8 cellular contexts compared by ENCODE assay signal in the genomic region with DNA sequence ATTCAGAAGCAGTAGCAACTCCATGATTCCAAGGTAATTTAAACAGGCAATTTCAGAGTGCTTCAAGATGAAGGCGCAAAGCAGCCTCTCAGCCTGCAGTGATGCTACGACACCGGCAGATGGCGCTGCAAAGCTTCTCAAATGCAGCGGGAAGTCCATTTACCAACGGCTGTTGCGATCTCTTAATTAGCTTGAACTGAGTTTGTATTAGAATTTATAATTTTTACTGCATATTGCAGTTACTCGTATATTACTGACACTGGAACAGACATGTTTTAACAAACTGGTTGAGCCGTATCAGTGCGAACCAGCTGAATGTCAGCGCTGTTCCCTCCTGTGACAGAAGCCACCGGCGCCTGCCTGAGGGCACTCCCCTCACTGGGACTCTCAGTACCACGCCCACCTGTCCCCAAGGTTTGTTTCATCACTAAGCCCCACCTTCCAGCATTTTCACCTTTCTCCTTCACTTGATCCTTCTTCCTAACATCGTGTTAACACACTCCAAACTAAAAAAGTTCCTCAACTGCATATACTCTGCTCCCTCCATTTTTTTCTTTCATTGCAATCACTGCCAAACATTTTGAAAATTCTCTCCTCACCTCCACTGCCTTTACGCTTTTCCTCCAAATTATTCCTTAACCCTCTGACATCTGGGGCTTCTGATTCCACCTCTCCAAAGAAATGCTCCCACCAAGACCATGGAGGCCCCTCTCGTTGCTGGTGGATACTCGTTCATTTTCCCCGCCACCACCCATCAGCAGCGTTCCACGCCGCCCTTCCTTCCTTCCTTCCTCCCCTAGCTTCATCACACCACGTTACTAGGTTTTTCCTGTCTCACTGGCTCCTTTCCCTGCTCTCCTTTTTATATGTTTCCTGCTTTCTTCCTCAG. TPM values are rescaled to one million over a fixed set of nuclear protein-coding genes. Genes with fewer than 3 reads are reported as not detected.
DNase-seq lines count a peak whose midpoint lies in the region; ATAC-seq and TF ChIP-seq lines count a peak whose summit lies in the region.

No MANE protein-coding gene starts in this region.

- peak; percentile 87 for ATAC-seq in DND-41 (ENCODE audit: insufficient read depth, low read depth)
- no peak for ATAC-seq in HG03139 (IDR thresholded peaks at IDR 0.05; ENCODE audit: unreplicated experiment)

- H3K36me3 ChIP-seq in DND-41 (ENCODE audit: insufficient read depth, low read length): peaks cover 10% of the 10 kb centered on the region; the same call in 1 of the 2 replicates
- peaks cover 7% of the 10 kb centered on the region for H3K36me3 ChIP-seq in effector memory CD4-positive, alpha-beta T cell (ENCODE audit: control insufficient read depth, insufficient read depth, low read length)

- no peaks in the 10 kb centered on the region for H3K9me3 ChIP-seq in DND-41 (ENCODE audit: insufficient read depth, low read length, severe bottlenecking)
- H3K9me3 ChIP-seq in effector memory CD4-positive, alpha-beta T cell (ENCODE audit: control insufficient read depth, low read length): no peaks in the 10 kb centered on the region

- H3K9ac ChIP-seq in DND-41 (ENCODE audit: low read depth, low read length): peak overlapping the region; percentile 36

- no peak overlapping the region for H3K27ac ChIP-seq in DND-41 (ENCODE audit: low read length)
- peak overlapping the region; percentile 65 for H3K27ac ChIP-seq in effector memory CD4-positive, alpha-beta T cell (ENCODE audit: insufficient read depth, low read length, poor library complexity, severe bottlenecking)

- H2AFZ ChIP-seq in DND-41 (ENCODE audit: low read depth, low read length): peak overlapping the region; percentile 72

- peak overlapping the region in 1 of 2 experiments; percentile 50; a peak in 2 of 4 replicates for H3K4me3 ChIP-seq in DND-41 (ENCODE audit: low read depth in 1 of 2, low read length in 2 of 2)
- peak overlapping the region; percentile 53 for H3K4me3 ChIP-seq in effector memory CD4-positive, alpha-beta T cell (ENCODE audit: insufficient read depth, low read depth, low read length, poor library complexity, severe bottlenecking)

- DNase-seq in DND-41: peak; percentile 80
- DNase-seq in HT-29 (ENCODE audit: low spot score): peak; percentile 92
- DNase-seq in NK-92 (lab: John Stamatoyannopoulos, UW; ENCODE audit: unreplicated experiment): peak; percentile 56
- DNase-seq in activated CD8-positive, alpha-beta memory T cell treated with anti-CD3 and anti-CD28 coated beads for 1 hour (ENCODE audit: extremely low read depth in 1 of 2, low read depth in 1 of 2): peak; percentile 51 to 68
- peak; percentile 61 to 70 (median 65) for DNase-seq in effector memory CD4-positive, alpha-beta T cell
- DNase-seq in lung microvascular endothelial cell (ENCODE audit: low read depth in 2 of 2): peak; percentile 92 to 93
- DNase-seq in stimulated activated CD4-positive, alpha-beta T cell treated with anti-CD3 and anti-CD28 coated beads, TNF-alpha, amount 100 ng/mL, for 4 hours (ENCODE audit: low read depth in 3 of 3): peak in 2 of 3 experiments; percentile 55 to 66

- peaks cover 15% of the 10 kb centered on the region for H3K4me1 ChIP-seq in DND-41 (ENCODE audit: insufficient read depth, low read length)
- peaks cover 29% of the 10 kb centered on the region for H3K4me1 ChIP-seq in effector memory CD4-positive, alpha-beta T cell (ENCODE audit: control insufficient read depth, insufficient read depth, low read length, poor library complexity, severe bottlenecking)

- peak overlapping the region; percentile 69 for H3K4me2 ChIP-seq in DND-41 (ENCODE audit: insufficient read depth, low read length)

- peak; percentile 100 for TF ChIP-seq CTCF in DND-41 (IDR thresholded peaks at IDR 0.05; ENCODE audit: borderline replicate concordance, extremely low read depth, low read length, poor library complexity, severe bottlenecking)

- H3K79me2 ChIP-seq in DND-41 (ENCODE audit: insufficient read depth, low read length): no peaks in the 10 kb centered on the region

- no peaks in the 10 kb centered on the region for H3K27me3 ChIP-seq in DND-41 (ENCODE audit: insufficient read depth, low read length, poor library complexity)
- no peaks in the 10 kb centered on the region for H3K27me3 ChIP-seq in effector memory CD4-positive, alpha-beta T cell (replicated peaks; ENCODE audit: control insufficient read depth, insufficient read depth, low read length, poor library complexity, severe bottlenecking)

- H4K20me1 ChIP-seq in DND-41 (ENCODE audit: insufficient read depth, low read length): 0 out of 2 replicates have a peak, but pooled peaks cover 2% of the 10 kb centered on the region

RNA-seq across cellular contexts. Expression of a gene that starts 14.5 kb away (rescaled TPM):
- 72.9 and 73.4 TPM in 2 replicates for total RNA-seq in HT-29 (2014; rRNA removed; shearing (Covaris generic))
- 31.8 and 41.1 TPM in 2 replicates for total RNA-seq in lung microvascular endothelial cell

RNA-seq across cellular contexts. Expression of a gene that starts 15.3 kb away (rescaled TPM):
- total RNA-seq in HT-29 (2014; rRNA removed; shearing (Covaris generic)): 5.1 and 7.7 TPM in 2 replicates
- 2.0 and 2.2 TPM in 2 replicates for total RNA-seq in lung microvascular endothelial cell

RNA-seq across cellular contexts. Expression of a gene that starts 29.5 kb away (rescaled TPM):
- 57.3 and 73.4 TPM in 2 replicates for total RNA-seq in HT-29 (2014; rRNA removed; shearing (Covaris generic))
- total RNA-seq in lung microvascular endothelial cell: 24.6 and 41.9 TPM in 2 replicates

RNA-seq across cellular contexts. Expression of a gene that starts 52.5 kb away (rescaled TPM):
- total RNA-seq in HT-29 (2014; rRNA removed; shearing (Covaris generic)): 99.5 and 117 TPM in 2 replicates
- 440 and 959 TPM in 2 replicates for total RNA-seq in lung microvascular endothelial cell
